In the genomic region with DNA sequence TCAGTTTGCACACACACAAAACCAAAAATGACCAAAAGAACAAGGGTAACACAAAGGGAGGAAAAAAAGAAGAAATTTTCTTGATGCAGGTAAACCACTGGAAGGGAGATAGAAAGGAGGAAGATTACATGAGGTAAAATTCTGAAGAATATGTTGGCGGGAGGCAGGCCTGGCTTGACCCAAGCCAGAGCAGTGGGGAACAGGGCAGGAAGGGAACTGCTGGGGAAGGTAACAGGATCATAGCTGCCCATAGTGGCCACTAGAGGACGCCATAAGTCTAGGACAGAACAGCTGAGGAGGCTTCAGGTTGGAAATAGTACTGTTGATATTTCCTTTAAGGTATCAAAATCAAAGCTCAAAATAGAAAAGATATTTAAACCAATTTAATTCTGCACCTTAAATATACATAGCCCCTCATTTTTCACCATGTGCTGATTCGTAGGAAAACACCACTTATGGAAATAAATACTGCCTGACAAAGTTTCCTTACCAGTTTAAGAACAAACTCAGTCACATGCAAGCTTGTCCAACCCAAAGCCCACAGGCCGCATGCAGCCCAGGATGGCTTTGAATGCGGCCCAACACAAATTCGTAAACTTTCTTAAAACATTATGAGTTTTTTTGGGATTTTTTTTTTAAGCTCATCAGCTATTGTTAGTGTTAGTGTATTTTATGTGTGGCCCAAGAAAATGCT, we compare ENCODE assay signal across 8 cellular contexts. TPM values are rescaled to one million over a fixed set of nuclear protein-coding genes. Genes with fewer than 3 reads are reported as not detected.
DNase-seq lines count a peak whose midpoint lies in the region; ATAC-seq and TF ChIP-seq lines count a peak whose summit lies in the region.

No MANE protein-coding gene starts in this region.

- no peaks in the 10 kb centered on the region for H3K27me3 Mint-ChIP-seq in activated CD4-positive, alpha-beta T cell treated with anti-CD3 and anti-CD28 coated beads, Interleukin-2, amount 10 ng/mL, durations not matched to agents 24 days and 14 days
- H3K27me3 Mint-ChIP-seq in naive thymus-derived CD8-positive, alpha-beta T cell: no peaks in the 10 kb centered on the region

- no peak overlapping the region for H3K4me3 Mint-ChIP-seq in activated CD4-positive, alpha-beta T cell treated with anti-CD3 and anti-CD28 coated beads, Interleukin-2, amount 10 ng/mL, durations not matched to agents 24 days and 14 days
- H3K4me3 Mint-ChIP-seq in naive thymus-derived CD8-positive, alpha-beta T cell: no peak overlapping the region

- no peak for TF ChIP-seq POLR2A in uterus (IDR thresholded peaks at IDR 0.05)

- no peaks in the 10 kb centered on the region for H3K36me3 ChIP-seq in uterus

- intact Hi-C loops in activated CD4-positive, alpha-beta T cell treated with anti-CD3 and anti-CD28 coated beads, Interleukin-2, amount 10 ng/mL, durations not matched to agents 24 days and 14 days (cut with micrococcal nuclease): loop anchor here (1.0 kb wide), 3 partner anchors 16 to 256 kb away; partner anchors contain the start of genes ORC6 and VPS35
- intact Hi-C loops in uterus (cut with DNase I; ENCODE audit: low total_unique reads): no loop called here

- H3K27me3 ChIP-seq in uterus: no peaks in the 10 kb centered on the region

- H3K27ac Mint-ChIP-seq in activated CD4-positive, alpha-beta T cell treated with anti-CD3 and anti-CD28 coated beads, Interleukin-2, amount 10 ng/mL, durations not matched to agents 24 days and 14 days: no peak overlapping the region
- peak overlapping the region in 4 of 10 donors; percentile 9 to 82 (median 39) for H3K27ac Mint-ChIP-seq in naive thymus-derived CD8-positive, alpha-beta T cell

- POLR2A ChIA-PET in naive thymus-derived CD8-positive, alpha-beta T cell (lab: Charles Lee): no interaction called here

- peak; percentile 99 for TF ChIP-seq CTCF in epithelial cell of proximal tubule (conservative IDR thresholded peaks at IDR 0.05; ENCODE audit: low read depth, low read length)
- peak; percentile 43 to 50 (median 49) for TF ChIP-seq CTCF in uterus (IDR thresholded peaks at IDR 0.05)

- H3K4me1 ChIP-seq in uterus: no peaks in the 10 kb centered on the region

- H3K36me3 Mint-ChIP-seq in activated CD4-positive, alpha-beta T cell treated with anti-CD3 and anti-CD28 coated beads, Interleukin-2, amount 10 ng/mL, durations not matched to agents 24 days and 14 days (ENCODE audit: low read depth): peaks cover 51% of the 10 kb centered on the region
- peaks cover 6 to 85% (median 6%) of the 10 kb centered on the region in 3 donors for H3K36me3 Mint-ChIP-seq in naive thymus-derived CD8-positive, alpha-beta T cell

- DNase-seq in AG20443 (ENCODE audit: low spot score) (peak; percentile 79), NCI-H524 treated with DMSO at 0.1 percent for 48 hours (lab: John Stamatoyannopoulos, UW) (peak; percentile 10), epithelial cell of proximal tubule (ENCODE audit: low read depth) (no peak), uterus (no peak)
- peak; percentile 84 for DNase-seq in activated CD4-positive, alpha-beta T cell treated with anti-CD3 and anti-CD28 coated beads, Interleukin-2, amount 10 ng/mL, durations not matched to agents 24 days and 14 days
- DNase-seq in naive thymus-derived CD8-positive, alpha-beta T cell: peak in 9 of 10 donors; percentile 16 to 74 (median 42)

- no peak overlapping the region for H3K27ac ChIP-seq in uterus

- no peaks in the 10 kb centered on the region for H3K9me3 ChIP-seq in uterus

- H3K9me3 Mint-ChIP-seq in activated CD4-positive, alpha-beta T cell treated with anti-CD3 and anti-CD28 coated beads, Interleukin-2, amount 10 ng/mL, durations not matched to agents 24 days and 14 days: no peaks in the 10 kb centered on the region
- H3K9me3 Mint-ChIP-seq in naive thymus-derived CD8-positive, alpha-beta T cell: no peaks in the 10 kb centered on the region

- ATAC-seq in GM18858 (IDR thresholded peaks at IDR 0.05; ENCODE audit: unreplicated experiment) (peak; percentile 71), HG03342 (IDR thresholded peaks at IDR 0.05; ENCODE audit: unreplicated experiment) (peak; percentile 84)
- peak; percentile 85 to 92 for ATAC-seq in naive thymus-derived CD8-positive, alpha-beta T cell

- no peak overlapping the region for H3K4me3 ChIP-seq in epithelial cell of proximal tubule (ENCODE audit: low read depth, low read length)
- no peak overlapping the region for H3K4me3 ChIP-seq in uterus

- H3K4me1 Mint-ChIP-seq in activated CD4-positive, alpha-beta T cell treated with anti-CD3 and anti-CD28 coated beads, Interleukin-2, amount 10 ng/mL, durations not matched to agents 24 days and 14 days: peaks cover 3% of the 10 kb centered on the region
- no peaks in the 10 kb centered on the region for H3K4me1 Mint-ChIP-seq in naive thymus-derived CD8-positive, alpha-beta T cell

RNA-seq across cellular contexts. Expression of gene VPS35, which starts 15.5 kb away (rescaled TPM):
- 89.6 and 95.4 TPM in 2 replicates for total RNA-seq in activated CD4-positive, alpha-beta T cell treated with anti-CD3 and anti-CD28 coated beads, Interleukin-2, amount 10 ng/mL, durations not matched to agents 24 days and 14 days
- total RNA-seq in epithelial cell of proximal tubule: 112 and 131 TPM in 2 replicates
- total RNA-seq in naive thymus-derived CD8-positive, alpha-beta T cell: 100 to 1,000 TPM in 1 of 2 experiments, 10 to 100 TPM in 1; 98.3 to 104 TPM
- 10 to 100 TPM; 66.5 to 67.7 (median 67.1) TPM for polyA plus RNA-seq in naive thymus-derived CD8-positive, alpha-beta T cell
- total RNA-seq in uterus: 100 to 1,000 TPM in 1 of 4 donors, 10 to 100 TPM in 3; 23.1 to 183 (median 67.4) TPM

RNA-seq across cellular contexts. Expression of gene ORC6, which starts 16.0 kb away (rescaled TPM):
- 64.3 and 66.3 TPM in 2 replicates for total RNA-seq in activated CD4-positive, alpha-beta T cell treated with anti-CD3 and anti-CD28 coated beads, Interleukin-2, amount 10 ng/mL, durations not matched to agents 24 days and 14 days
- 34.1 and 47.6 TPM in 2 replicates for total RNA-seq in epithelial cell of proximal tubule
- total RNA-seq in naive thymus-derived CD8-positive, alpha-beta T cell: 1 to 10 TPM; 2.6 to 3.4 TPM
- polyA plus RNA-seq in naive thymus-derived CD8-positive, alpha-beta T cell: under 1 TPM; 0.32 to 0.59 (median 0.48) TPM
- 10 to 100 TPM in 1 of 4 donors, 1 to 10 TPM in 2, not detected in 1; 1.2 to 11.3 (median 1.3) TPM for total RNA-seq in uterus

RNA-seq across cellular contexts. Expression of gene SHCBP1, which starts 52.3 kb away (rescaled TPM):
- 43.9 and 47.6 TPM in 2 replicates for total RNA-seq in activated CD4-positive, alpha-beta T cell treated with anti-CD3 and anti-CD28 coated beads, Interleukin-2, amount 10 ng/mL, durations not matched to agents 24 days and 14 days
- total RNA-seq in epithelial cell of proximal tubule: 27.9 and 28.9 TPM in 2 replicates
- 1 to 10 TPM in 1 of 2 experiments, under 1 TPM in 1; 0.29 to 1.6 TPM for total RNA-seq in naive thymus-derived CD8-positive, alpha-beta T cell
- under 1 TPM in 1 of 3 donors, not detected in 2; 0.28 TPM for polyA plus RNA-seq in naive thymus-derived CD8-positive, alpha-beta T cell
- total RNA-seq in uterus: 10 to 100 TPM in 1 of 4 donors, not detected in 3; 11.8 TPM

Comparison
In these comparisons a context has a peak if more than half of its experiments do, and no peak if none do; other contexts are left out.
1. DNase-seq: peak in AG20443 (single experiment), NCI-H524 treated with DMSO at 0.1 percent for 48 hours (single experiment), activated CD4-positive, alpha-beta T cell treated with anti-CD3 and anti-CD28 coated beads, Interleukin-2, amount 10 ng/mL, durations not matched to agents 24 days and 14 days (single experiment) and naive thymus-derived CD8-positive, alpha-beta T cell (9 of 10); none in epithelial cell of proximal tubule (single experiment) and uterus (0 of 2).
2. Peak in every context shown above with its lines, with median percentiles within 50 percentile points of each other: ATAC-seq.